ENCODE assay signal across 7 cellular contexts in the genomic region with DNA sequence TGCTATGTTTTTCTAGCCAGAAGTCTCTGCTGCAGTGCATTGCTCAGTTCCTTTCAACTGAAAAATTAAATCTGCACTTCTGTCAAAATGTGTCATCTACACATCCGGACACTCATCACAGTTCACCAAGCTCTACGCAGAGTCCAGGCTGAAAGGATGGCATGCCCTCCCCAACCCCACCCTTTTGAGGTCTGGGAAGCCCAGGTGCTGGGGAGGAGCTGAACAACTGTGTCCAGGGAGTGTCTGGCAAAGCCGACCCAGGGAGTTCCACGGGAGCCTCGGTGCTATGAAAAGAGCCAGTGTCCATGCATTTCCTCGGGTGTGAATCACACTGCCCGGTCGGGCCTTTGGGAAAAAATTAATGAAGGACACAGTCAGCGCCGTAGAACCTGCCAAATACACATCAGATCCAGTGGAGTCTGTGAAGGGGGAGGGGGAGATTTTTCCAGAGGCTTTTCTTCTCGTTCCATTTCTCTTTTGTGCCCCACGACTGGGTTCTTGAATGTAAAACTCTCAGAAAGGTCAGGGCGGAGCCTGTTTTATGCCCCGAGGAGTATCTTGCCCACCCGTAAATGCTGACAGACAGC. TPM values are rescaled to one million over a fixed set of nuclear protein-coding genes. Genes with fewer than 3 reads are reported as not detected.
DNase-seq lines count a peak whose midpoint lies in the region; ATAC-seq and TF ChIP-seq lines count a peak whose summit lies in the region.

No MANE protein-coding gene starts in this region.

- H3K36me3 ChIP-seq in tibial artery = no peaks in the 10 kb centered on the region

- in situ Hi-C loops in GM13977 (cut with MboI; ENCODE audit: low pct_unique_long_range_greater_than_20kb, low sequenced_read_pairs, unreplicated experiment) = no loop called here

- ATAC-seq in GM19463 (IDR thresholded peaks at IDR 0.05; ENCODE audit: unreplicated experiment) = no peak

- H3K4me1 ChIP-seq in tibial artery = peaks cover 0 to 13% (median 7%) of the 10 kb centered on the region in 4 donors

- DNase-seq in GM13977 (ENCODE audit: low spot score) (peak; percentile 31), NCI-H1092 (lab: John Stamatoyannopoulos, UW) (peak; percentile 46), epithelial cell of esophagus (ENCODE audit: low read depth) (peak; percentile 54), mucosa of gallbladder (ENCODE audit: low spot score) (peak; percentile 38), tibial artery (peak; percentile 32 to 66)
- DNase-seq in activated CD8-positive, alpha-beta memory T cell treated with anti-CD3 and anti-CD28 coated beads, Interleukin-2, amount 50 U/mL, for 4 hours = peak; percentile 30

- TF ChIP-seq CTCF in GM13977 (IDR thresholded peaks at IDR 0.05; ENCODE audit: extremely low read depth, insufficient read depth, missing control alignments) (no peak), epithelial cell of esophagus (IDR thresholded peaks at IDR 0.05; ENCODE audit: insufficient read depth, low read depth, low read length, missing control alignments) (no peak), tibial artery (IDR thresholded peaks at IDR 0.05) (no peak)

- no peaks in the 10 kb centered on the region for H3K27me3 ChIP-seq in tibial artery

- H3K4me3 ChIP-seq in epithelial cell of esophagus (ENCODE audit: low read length) (peak overlapping the region; percentile 78), tibial artery (peak overlapping the region; percentile 86 to 93)

- intact Hi-C loops in tibial artery (cut with DNase I; ENCODE audit: low total_unique reads) = loop anchor here (5.0 kb wide), 1 partner anchor 95 kb away; no protein-coding TSS in a partner anchor

- H3K27ac ChIP-seq in tibial artery = peak overlapping the region; percentile 87 to 89

- no peaks in the 10 kb centered on the region for H3K9me3 ChIP-seq in tibial artery

RNA-seq across cellular contexts. Expression of gene PALS2, which starts 0.7 kb away (rescaled TPM):
- total RNA-seq in mucosa of gallbladder = 250 TPM
